Comparison of ENCODE assay signal across 18 cellular contexts in genomic region chr12:111186347-111186746, GRCh38.
"Had no signal": no experiment of that assay in that cellular context is flagged by ENCODE, and none has a peak within 500 bp of the region (broad histone marks: within the 10 kb centered on the region; RNA-seq: fewer than 3 reads in every experiment).

No MANE protein-coding gene starts in this region.

- H3K36me3 ChIP-seq: esophagus muscularis mucosa, gastrocnemius medialis, ovary, right atrium auricular region, sigmoid colon, thoracic aorta had no signal

- H3K27ac ChIP-seq: epithelial cell of prostate, esophagus muscularis mucosa, gastrocnemius medialis, ovary, right atrium auricular region, sigmoid colon, skin epidermis, thoracic aorta had no signal

- DNase-seq: effector memory CD8-positive, alpha-beta T cell; gastrocnemius medialis; islet precursor cell; mammary epithelial cell; ovary; sigmoid colon; stimulated activated CD4-positive, alpha-beta T cell treated with anti-CD3 and anti-CD28 coated beads, Interleukin-2, amount 100 ng/mL, for 24 hours; stimulated activated CD4-positive, alpha-beta T cell treated with anti-CD3 and anti-CD28 coated beads, Interleukin-4, amount 100 ng/mL, for 4 hours; stimulated activated naive B cell treated with anti-CD40 and anti-IgM and Interleukin-4, amounts not matched to agents 10 μg/mL and 1 μg/mL and 100 μg/mL, for 72 hours; stimulated activated naive CD8-positive, alpha-beta T cell treated with anti-CD3 and anti-CD28 coated beads, Interleukin-15, amount 100 ng/mL, for 72 hours; trophoblast cell had no signal

- H3K27ac Mint-ChIP-seq: naive thymus-derived CD8-positive, alpha-beta T cell; stimulated activated naive B cell treated with anti-CD40 and anti-IgM and Interleukin-4, amounts not matched to agents 10 μg/mL and 1 μg/mL and 100 μg/mL, for 72 hours; stimulated activated naive CD8-positive, alpha-beta T cell treated with anti-CD3 and anti-CD28 coated beads, Interleukin-15, amount 100 ng/mL, for 72 hours had no signal

- H3K4me1 ChIP-seq: gastrocnemius medialis, right atrium auricular region had no signal

- H3K4me1 Mint-ChIP-seq: stimulated activated naive B cell treated with anti-CD40 and anti-IgM and Interleukin-4, amounts not matched to agents 10 μg/mL and 1 μg/mL and 100 μg/mL, for 72 hours; stimulated activated naive CD8-positive, alpha-beta T cell treated with anti-CD3 and anti-CD28 coated beads, Interleukin-15, amount 100 ng/mL, for 72 hours had no signal

- H3K27me3 ChIP-seq: ovary, right atrium auricular region had no signal

- ATAC-seq: effector memory CD8-positive, alpha-beta T cell; gastrocnemius medialis; left lobe of liver; naive thymus-derived CD8-positive, alpha-beta T cell; stimulated activated naive B cell treated with anti-CD40 and anti-IgM and Interleukin-4, amounts not matched to agents 10 μg/mL and 1 μg/mL and 100 μg/mL, for 72 hours; stimulated activated naive CD8-positive, alpha-beta T cell treated with anti-CD3 and anti-CD28 coated beads, Interleukin-15, amount 100 ng/mL, for 72 hours had no signal

- H3K9me3 Mint-ChIP-seq: stimulated activated naive CD8-positive, alpha-beta T cell treated with anti-CD3 and anti-CD28 coated beads, Interleukin-15, amount 100 ng/mL, for 72 hours had no signal

- H3K9me3 ChIP-seq: esophagus muscularis mucosa, gastrocnemius medialis, ovary, sigmoid colon, thoracic aorta had no signal

- H3K4me3 ChIP-seq: esophagus muscularis mucosa, gastrocnemius medialis, ovary, right atrium auricular region, sigmoid colon, skin epidermis, thoracic aorta had no signal

- H3K4me3 Mint-ChIP-seq: effector memory CD8-positive, alpha-beta T cell; naive thymus-derived CD8-positive, alpha-beta T cell; stimulated activated naive B cell treated with anti-CD40 and anti-IgM and Interleukin-4, amounts not matched to agents 10 μg/mL and 1 μg/mL and 100 μg/mL, for 72 hours; stimulated activated naive CD8-positive, alpha-beta T cell treated with anti-CD3 and anti-CD28 coated beads, Interleukin-15, amount 100 ng/mL, for 72 hours had no signal

- H3K36me3 Mint-ChIP-seq: naive thymus-derived CD8-positive, alpha-beta T cell; stimulated activated naive B cell treated with anti-CD40 and anti-IgM and Interleukin-4, amounts not matched to agents 10 μg/mL and 1 μg/mL and 100 μg/mL, for 72 hours had no signal
